Comparison of ENCODE assay signal across 8 cellular contexts in the genomic region with DNA sequence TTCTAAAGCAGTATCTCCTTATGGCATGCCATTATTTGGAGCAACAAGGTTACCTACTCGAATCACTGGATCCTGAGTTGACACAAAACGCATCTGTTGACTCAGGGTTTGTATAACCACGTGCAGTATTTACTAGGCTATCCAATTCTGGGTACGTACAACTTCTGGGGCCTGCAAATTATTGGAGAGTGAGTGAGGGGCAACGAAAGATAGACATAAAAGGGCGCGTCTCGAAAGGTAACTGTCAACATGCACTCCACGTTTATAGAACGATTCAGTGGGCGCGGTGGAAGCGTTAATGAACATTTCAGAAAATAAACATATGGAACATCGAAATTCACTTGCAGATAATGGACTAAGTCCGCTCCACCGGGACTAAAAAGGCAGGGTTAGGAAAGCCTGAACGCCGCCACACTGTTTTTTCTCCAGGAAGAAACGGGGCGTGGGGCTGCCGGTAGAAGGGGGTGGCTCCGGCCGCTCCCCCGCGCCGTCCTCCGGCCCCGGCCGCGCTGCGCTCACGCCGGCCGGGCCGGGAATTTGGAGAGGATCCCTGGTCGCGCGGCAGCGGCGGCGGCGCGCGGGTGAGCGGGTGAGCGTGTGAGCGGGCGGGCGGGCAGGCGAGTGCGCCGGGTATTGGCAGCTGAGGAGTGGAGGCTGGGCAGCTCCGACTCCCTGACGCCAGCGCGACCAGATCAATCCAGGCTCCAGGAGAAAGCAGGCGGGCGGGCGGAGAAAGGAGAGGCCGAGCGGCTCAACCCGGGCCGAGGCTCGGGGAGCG. TPM values are rescaled to one million over a fixed set of nuclear protein-coding genes. Genes with fewer than 3 reads are reported as not detected.
DNase-seq lines count a peak whose midpoint lies in the region; ATAC-seq, FAIRE-seq and TF ChIP-seq lines count a peak whose summit lies in the region.

A gene (plus strand): TSS at position 690 of the 778 bp plus-strand sequence. CDS start 32,761 bp downstream, outside the sequence.

- DNase-seq in GM19239 (ENCODE audit: insufficient read length, low spot score) = peak; percentile 36
- peak; percentile 39 for DNase-seq in NCI-H82 treated with DMSO at 0.1 percent for 48 hours (lab: John Stamatoyannopoulos, UW; ENCODE audit: unreplicated experiment)
- DNase-seq in activated T-helper 9 cell treated with anti-CD3 and anti-CD28 coated beads, Interleukin-2, amount 50 U/mL, for 16 hours (ENCODE audit: low read depth) = peak; percentile 0
- peak; percentile 91 to 96 for DNase-seq in foreskin fibroblast
- peak; percentile 36 for DNase-seq in natural killer cell
- peak; percentile 83 to 86 for DNase-seq in suprapubic skin (ENCODE audit: low spot score in 2 of 2)

- H3K36me3 Mint-ChIP-seq in natural killer cell = no peaks in the 10 kb centered on the region

- FAIRE-seq in GM19239 (lab: Jason Lieb, UNC) = peak; percentile 23

- H3K27ac ChIP-seq in C4-2B (peak within 1 kb of the TSS; percentile 99), suprapubic skin (peak within 1 kb of the TSS; percentile 98)

- H3K27ac Mint-ChIP-seq in natural killer cell = no peak within 1 kb of the TSS

- H3K9me3 Mint-ChIP-seq in natural killer cell = no peaks in the 10 kb centered on the region

- peak; percentile 61 for ATAC-seq in HG03432 (IDR thresholded peaks at IDR 0.05; ENCODE audit: unreplicated experiment)
- peak; percentile 73 to 75 (median 73) for ATAC-seq in natural killer cell

- under 1% methylated on average over 57 of the region's 65 CpGs for WGBS in suprapubic skin

- H3K4me1 ChIP-seq in suprapubic skin = peaks cover 33% of the 10 kb centered on the region

- H3K4me3 ChIP-seq in foreskin fibroblast (ENCODE audit: low read depth in 1 of 2, low read length in 2 of 2) (peak within 1 kb of the TSS; percentile 72 to 86), suprapubic skin (peak within 1 kb of the TSS; percentile 96)

- peaks cover 9 to 12% of the 10 kb centered on the region in 2 donors for H3K4me1 Mint-ChIP-seq in natural killer cell

- intact Hi-C loops in natural killer cell (cut with micrococcal nuclease) = loop anchor here (5.0 kb wide), 2 partner anchors 76 to 136 kb away; a partner anchor contains a TSS

- no peak for TF ChIP-seq POLR2A in suprapubic skin (IDR thresholded peaks at IDR 0.05)

- H3K36me3 ChIP-seq in suprapubic skin = no peaks in the 10 kb centered on the region

- no peak for TF ChIP-seq EP300 in suprapubic skin (IDR thresholded peaks at IDR 0.05)

- H3K27me3 ChIP-seq in suprapubic skin = no peaks in the 10 kb centered on the region

- TF ChIP-seq CTCF in C4-2B (conservative IDR thresholded peaks at IDR 0.05) = no peak
- no peak for TF ChIP-seq CTCF in foreskin fibroblast (IDR thresholded peaks at IDR 0.05; ENCODE audit: low read depth, low read length)
- TF ChIP-seq CTCF in natural killer cell (IDR thresholded peaks at IDR 0.05) = no peak
- no peak for TF ChIP-seq CTCF in suprapubic skin (IDR thresholded peaks at IDR 0.05)

- peaks cover 20 to 27% of the 10 kb centered on the region in 2 donors for H3K27me3 Mint-ChIP-seq in natural killer cell (ENCODE audit: low read depth in 2 of 2)

- H3K4me3 Mint-ChIP-seq in natural killer cell = peak within 1 kb of the TSS; percentile 88

- no peaks in the 10 kb centered on the region for H3K9me3 ChIP-seq in suprapubic skin

RNA-seq across cellular contexts. Expression of the gene that starts here (rescaled TPM):
- 10 to 100 TPM in 1 of 3 donors, 1 to 10 TPM in 2; 2.2 to 12.8 (median 9.9) TPM for total RNA-seq in natural killer cell
- total RNA-seq in suprapubic skin = 10 to 100 TPM; 38.0 to 61.7 (median 55.9) TPM

Comparison
In these comparisons a context has a peak if more than half of its experiments do, and no peak if none do; other contexts are left out.
1. Peak in every context shown above with its lines: DNase-seq, ATAC-seq, H3K4me3 ChIP-seq and H3K27ac ChIP-seq.
2. DNase-seq: peak in every context shown above with its lines; median percentile 94 in foreskin fibroblast; 84 in suprapubic skin; 39 in NCI-H82 treated with DMSO at 0.1 percent for 48 hours; 36 in GM19239; 36 in natural killer cell; 0 in activated T-helper 9 cell treated with anti-CD3 and anti-CD28 coated beads, Interleukin-2, amount 50 U/mL, for 16 hours.